In genomic region chr17:6084226-6085161, GRCh38 we compare ENCODE assay signal across 13 cellular contexts. TPM values are rescaled to one million over a fixed set of nuclear protein-coding genes. Genes with fewer than 3 reads are reported as not detected.
DNase-seq lines count a peak whose midpoint lies in the region; TF ChIP-seq lines count a peak whose summit lies in the region.
"Had no signal": no experiment of that assay in that cellular context is flagged by ENCODE, and none has a peak within 500 bp of the region (broad histone marks: within the 10 kb centered on the region; RNA-seq: fewer than 3 reads in every experiment).

No MANE protein-coding gene starts in this region.

- POLR2A ChIA-PET in A673 (lab: Charles Lee; ENCODE audit: low non-redundant PET): no interaction called here

- in situ Hi-C loops in HAP-1 (cut with MboI; ENCODE audit: low sequenced_read_pairs): no loop called here

- H3K4me3 ChIP-seq in HAP-1: no peak overlapping the region
- H3K4me3 ChIP-seq in SJCRH30: no peak overlapping the region
- no peak overlapping the region for H3K4me3 ChIP-seq in A673 (ENCODE audit: low read depth, low read length, poor library complexity, severe bottlenecking)
- H3K4me3 ChIP-seq in colonic mucosa: no peak overlapping the region
- H3K4me3 ChIP-seq: ovary, SJSA1 had no signal

- intact Hi-C loops in A673 (cut with micrococcal nuclease; ENCODE audit: unreplicated experiment) (no loop called here), colonic mucosa (cut with DNase I) (no loop called here)

- peak overlapping the region; percentile 92 for H3K27ac ChIP-seq in SJCRH30
- H3K27ac ChIP-seq in A673 (ENCODE audit: low read depth, low read length, poor library complexity, severe bottlenecking): no peak overlapping the region
- H3K27ac ChIP-seq in colonic mucosa: no peak overlapping the region
- H3K27ac ChIP-seq: ovary, SJSA1 had no signal

- H3K9ac ChIP-seq in colonic mucosa (ENCODE audit: low read depth in 2 of 2, low read length in 2 of 2): no peak overlapping the region

- H3K4me1 ChIP-seq in HAP-1 (peaks cover 12% of the 10 kb centered on the region), SJCRH30 (peaks cover 36% of the 10 kb centered on the region), A673 (ENCODE audit: insufficient read depth, low read length, poor library complexity, severe bottlenecking) (no peaks in the 10 kb centered on the region), colonic mucosa (no peaks in the 10 kb centered on the region)
- H3K4me1 ChIP-seq: SJSA1 had no signal

- CTCF ChIA-PET in A673 (lab: Charles Lee): no interaction called here

- no TSS peak for BruUV-seq in A673 (replicated peaks; lab: Mats Ljungman, UMichigan)

- peak; percentile 62 to 72 for DNase-seq in HAP-1 (ENCODE audit: low spot score in 2 of 2)
- peak; percentile 95 to 96 for DNase-seq in SJCRH30
- peak; percentile 88 to 90 for DNase-seq in hippocampal formation (lab: John Stamatoyannopoulos, UW)
- peak; percentile 96 for DNase-seq in pons (ENCODE audit: low spot score)
- no peak for DNase-seq in A673 (ENCODE audit: low spot score)
- no peak for DNase-seq in colonic mucosa
- no peak for DNase-seq in NCI-H1694 treated with DMSO at 0.1 percent for 48 hours (lab: John Stamatoyannopoulos, UW)
- DNase-seq in DMS79 treated with DMSO at 0.1 percent for 48 hours (lab: John Stamatoyannopoulos, UW): no peak
- DNase-seq: activated CD4-positive, alpha-beta T cell treated with anti-CD3 and anti-CD28 coated beads, Interleukin-2, amount 10 ng/mL, durations not matched to agents 7 days and 5 days; activated naive CD8-positive, alpha-beta T cell treated with anti-CD3 and anti-CD28 coated beads, Interleukin-2, amount 10 ng/mL, durations not matched to agents 7 days and 5 days; GDM1; ovary had no signal

- H3K9me3 ChIP-seq in HAP-1 (no peaks in the 10 kb centered on the region), SJCRH30 (replicated peaks) (no peaks in the 10 kb centered on the region), A673 (ENCODE audit: low read depth, low read length, poor library complexity, severe bottlenecking) (no peaks in the 10 kb centered on the region), colonic mucosa (no peaks in the 10 kb centered on the region)
- H3K9me3 ChIP-seq: ovary, SJSA1 had no signal

- H3K36me3 ChIP-seq in HAP-1 (replicated peaks) (no peaks in the 10 kb centered on the region), SJCRH30 (peaks cover 35% of the 10 kb centered on the region), A673 (ENCODE audit: insufficient read depth, low read length, poor library complexity, severe bottlenecking) (no peaks in the 10 kb centered on the region), colonic mucosa (no peaks in the 10 kb centered on the region)
- H3K36me3 ChIP-seq: ovary, SJSA1 had no signal

- H3K27me3 ChIP-seq in HAP-1 (ENCODE audit: low read depth): no peaks in the 10 kb centered on the region
- H3K27me3 ChIP-seq in SJCRH30: no peaks in the 10 kb centered on the region
- H3K27me3 ChIP-seq in A673 (replicated peaks; ENCODE audit: insufficient read depth, low read depth, low read length, poor library complexity): no peaks in the 10 kb centered on the region
- no peaks in the 10 kb centered on the region for H3K27me3 ChIP-seq in colonic mucosa
- H3K27me3 ChIP-seq: ovary, SJSA1 had no signal

- TF ChIP-seq CTCF in A673 (conservative IDR thresholded peaks at IDR 0.05; ENCODE audit: low read depth, low read length): no peak
- TF ChIP-seq CTCF in colonic mucosa (IDR thresholded peaks at IDR 0.05): no peak

RNA-seq across cellular contexts. Expression of gene WSCD1, which starts 14.3 kb away (rescaled TPM):
- total RNA-seq in SJCRH30 (2014; rRNA removed; shearing (Covaris generic)): 99.1 and 101 TPM in 2 replicates
- total RNA-seq in A673 (2021): 0.28 and 0.48 TPM in 2 replicates
- total RNA-seq in colonic mucosa: 10 to 100 TPM; 19.5 to 22.3 TPM
- total RNA-seq: activated CD4-positive, alpha-beta T cell treated with anti-CD3 and anti-CD28 coated beads, Interleukin-2, amount 10 ng/mL, durations not matched to agents 7 days and 5 days; activated naive CD8-positive, alpha-beta T cell treated with anti-CD3 and anti-CD28 coated beads, Interleukin-2, amount 10 ng/mL, durations not matched to agents 7 days and 5 days had no signal

Comparison
In these comparisons a context has a peak if more than half of its experiments do, and no peak if none do; other contexts are left out.
1. DNase-seq: peak in HAP-1 (2 of 2), SJCRH30 (2 of 2), hippocampal formation (2 of 2) and pons (single experiment); none in A673 (single experiment), colonic mucosa (single experiment), NCI-H1694 treated with DMSO at 0.1 percent for 48 hours (single experiment) and DMS79 treated with DMSO at 0.1 percent for 48 hours (single experiment).
2. RNA of gene WSCD1, which starts 14.3 kb away (total RNA-seq): 99.1 to 101 TPM in SJCRH30 and 19.5 to 22.3 TPM in colonic mucosa; 0.28 to 0.48 TPM in A673; every median in the first group is over 10 times any median in the second.